ENCODE assay signal across 1 cellular context in genomic region chr10:88974012-88974411, GRCh38.
TF ChIP-seq lines count a peak whose summit lies in the region.

No MANE protein-coding gene starts in this region.

TF ChIP-seq in SK-N-SH, 30 proteins besides CTCF, POLR2A, EP300 and RAD21 (continued from another document):
- no peak for TF ChIP-seq IRF3 (IDR thresholded peaks at IDR 0.05; ENCODE audit: low read depth, low read length)
- TF ChIP-seq USF1 (IDR thresholded peaks at IDR 0.05; ENCODE audit: borderline replicate concordance, low read depth): no peak
- TF ChIP-seq FOXJ3 (CRISPR knock-in tag; IDR thresholded peaks at IDR 0.05): no peak
- TF ChIP-seq RXRA (IDR thresholded peaks at IDR 0.05; ENCODE audit: borderline replicate concordance, low read depth): no peak
- TF ChIP-seq RFX5 (IDR thresholded peaks at IDR 0.05; ENCODE audit: low read length): no peak
- peak; percentile 87; the same call in 1 of the 2 replicates for TF ChIP-seq MEF2A (IDR thresholded peaks at IDR 0.05; ENCODE audit: borderline replicate concordance, low read depth)
- TF ChIP-seq, protein P1, sequence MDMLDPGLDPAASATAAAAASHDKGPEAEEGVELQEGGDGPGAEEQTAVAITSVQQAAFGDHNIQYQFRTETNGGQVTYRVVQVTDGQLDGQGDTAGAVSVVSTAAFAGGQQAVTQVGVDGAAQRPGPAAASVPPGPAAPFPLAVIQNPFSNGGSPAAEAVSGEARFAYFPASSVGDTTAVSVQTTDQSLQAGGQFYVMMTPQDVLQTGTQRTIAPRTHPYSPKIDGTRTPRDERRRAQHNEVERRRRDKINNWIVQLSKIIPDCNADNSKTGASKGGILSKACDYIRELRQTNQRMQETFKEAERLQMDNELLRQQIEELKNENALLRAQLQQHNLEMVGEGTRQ (IDR thresholded peaks at IDR 0.05; ENCODE audit: borderline replicate concordance, low read depth, low read length): no peak
- TF ChIP-seq MXI1 (IDR thresholded peaks at IDR 0.05; ENCODE audit: low read depth, low read length): no peak
- TF ChIP-seq TCF12 (IDR thresholded peaks at IDR 0.05): peak; percentile 71
- TF ChIP-seq NRF1 (IDR thresholded peaks at IDR 0.05; ENCODE audit: low read depth, low read length): no peak
- peak; percentile 30; the same call in 1 of the 2 replicates for TF ChIP-seq TEAD4 (IDR thresholded peaks at IDR 0.05; ENCODE audit: borderline replicate concordance, insufficient read depth)
- TF ChIP-seq TAF1 (IDR thresholded peaks at IDR 0.05; ENCODE audit: borderline replicate concordance, low read depth, low read length): no peak
- TF ChIP-seq RCOR1 (IDR thresholded peaks at IDR 0.05; ENCODE audit: low read length): no peak
- no peak for TF ChIP-seq SIN3A (IDR thresholded peaks at IDR 0.05; ENCODE audit: borderline replicate concordance, low read depth, low read length)
- no peak for TF ChIP-seq ZBTB33 (IDR thresholded peaks at IDR 0.05; ENCODE audit: borderline replicate concordance, low read depth)
